Comparison of ENCODE assay signal across 2 cellular contexts in genomic region chr1:93665015-93665414, GRCh38.
TF ChIP-seq lines count a peak whose summit lies in the region.

No MANE protein-coding gene starts in this region.

TF ChIP-seq in A549, 52 proteins besides CTCF, POLR2A, EP300 and RAD21 (continued from another document):
- no peak for TF ChIP-seq ELK1 (IDR thresholded peaks at IDR 0.05; ENCODE audit: low read depth, low read length)
- no peak for TF ChIP-seq ESRRA (IDR thresholded peaks at IDR 0.05; ENCODE audit: borderline replicate concordance, low read length)
- TF ChIP-seq SMC3 (IDR thresholded peaks at IDR 0.05), result no peak
- no peak for TF ChIP-seq NR3C1 (IDR thresholded peaks at IDR 0.05)
- no peak for TF ChIP-seq RCOR1 (IDR thresholded peaks at IDR 0.05; ENCODE audit: low read depth, low read length)
- no peak for TF ChIP-seq FOSL2 (IDR thresholded peaks at IDR 0.05)
- no peak for TF ChIP-seq FOSL2 (CRISPR knock-in tag; IDR thresholded peaks at IDR 0.05)
- no peak for TF ChIP-seq POLR2AphosphoS2 (conservative IDR thresholded peaks at IDR 0.05; ENCODE audit: low read length)
- no peak for TF ChIP-seq MAZ (IDR thresholded peaks at IDR 0.05; ENCODE audit: borderline replicate concordance, low read depth, low read length)
- no peak for TF ChIP-seq KDM5A (IDR thresholded peaks at IDR 0.05)
- no peak for TF ChIP-seq E2F6 (IDR thresholded peaks at IDR 0.05; ENCODE audit: borderline replicate concordance, low read depth)
- TF ChIP-seq, protein P1, sequence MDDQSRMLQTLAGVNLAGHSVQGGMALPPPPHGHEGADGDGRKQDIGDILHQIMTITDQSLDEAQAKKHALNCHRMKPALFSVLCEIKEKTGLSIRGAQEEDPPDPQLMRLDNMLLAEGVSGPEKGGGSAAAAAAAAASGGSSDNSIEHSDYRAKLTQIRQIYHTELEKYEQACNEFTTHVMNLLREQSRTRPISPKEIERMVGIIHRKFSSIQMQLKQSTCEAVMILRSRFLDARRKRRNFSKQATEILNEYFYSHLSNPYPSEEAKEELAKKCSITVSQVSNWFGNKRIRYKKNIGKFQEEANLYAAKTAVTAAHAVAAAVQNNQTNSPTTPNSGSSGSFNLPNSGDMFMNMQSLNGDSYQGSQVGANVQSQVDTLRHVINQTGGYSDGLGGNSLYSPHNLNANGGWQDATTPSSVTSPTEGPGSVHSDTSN (IDR thresholded peaks at IDR 0.05), result no peak
- no peak for TF ChIP-seq MYC (IDR thresholded peaks at IDR 0.05; ENCODE audit: borderline replicate concordance, low read length)
- no peak for TF ChIP-seq ZFP36 (IDR thresholded peaks at IDR 0.05; ENCODE audit: borderline replicate concordance, partially characterized antibody)
- no peak for TF ChIP-seq HES2 (IDR thresholded peaks at IDR 0.05)
- TF ChIP-seq KDM1A (IDR thresholded peaks at IDR 0.05; ENCODE audit: low read depth), result no peak

TF ChIP-seq in endothelial cell of umbilical vein, 7 proteins besides CTCF, POLR2A, EP300 and RAD21 (continued from another document):
- TF ChIP-seq EZH2 (IDR thresholded peaks at IDR 0.05; ENCODE audit: borderline replicate concordance, low read depth, low read length, severe bottlenecking) (no peak), MAX (IDR thresholded peaks at IDR 0.05; ENCODE audit: insufficient read depth, insufficient read length) (no peak), GATA2 (IDR thresholded peaks at IDR 0.05; ENCODE audit: insufficient read depth, insufficient read length, low read depth, low read length) (no peak), MYC (IDR thresholded peaks at IDR 0.05; ENCODE audit: low read depth, low read length) (no peak)
